ENCODE assay signal across 9 cellular contexts in the genomic region with DNA sequence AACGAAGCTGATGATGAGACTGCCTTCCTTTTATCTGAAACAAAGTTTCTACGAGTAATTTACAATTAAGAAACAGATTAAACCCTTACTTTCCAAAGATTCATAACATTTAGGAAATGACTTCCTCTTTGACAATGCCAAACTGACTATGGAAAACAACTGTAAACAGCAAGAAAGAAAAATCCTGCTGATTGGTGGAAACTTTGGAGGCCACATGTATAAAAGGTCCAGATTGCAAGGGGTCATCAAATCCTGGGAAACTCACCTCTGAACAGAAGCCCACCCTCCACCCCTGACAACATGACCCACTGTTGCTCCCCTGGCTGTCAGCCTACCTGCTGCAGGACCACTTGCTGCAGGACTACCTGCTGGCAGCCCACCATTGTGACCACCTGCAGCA. TPM values are rescaled to one million over a fixed set of nuclear protein-coding genes. Genes with fewer than 3 reads are reported as not detected.
"Had no signal": no experiment of that assay in that cellular context is flagged by ENCODE, and none has a peak within 500 bp of the region (broad histone marks: within the 10 kb centered on the region; RNA-seq: fewer than 3 reads in every experiment).

A gene with protein sequence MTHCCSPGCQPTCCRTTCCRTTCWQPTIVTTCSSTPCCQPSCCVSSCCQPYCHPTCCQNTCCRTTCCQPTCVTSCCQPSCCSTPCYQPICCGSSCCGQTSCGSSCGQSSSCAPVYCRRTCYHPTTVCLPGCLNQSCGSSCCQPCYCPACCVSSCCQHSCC (plus strand): TSS at position 301 of the 400 bp plus-strand sequence. CDS start 0 bp downstream, at position 301.

- H3K4me3 ChIP-seq: GM23338, HAP-1 had no signal

- H3K9me3 Mint-ChIP-seq: GM23338, HFFc6 had no signal

- DNase-seq: H7, HFFc6, KBM-7 had no signal

- H2AFZ ChIP-seq: GM23338 had no signal

- H3K4me2 ChIP-seq: GM23338 had no signal

- H3K4me3 Mint-ChIP-seq: GM23338, HFFc6, IgD-negative memory B cell had no signal

- H3K36me3 Mint-ChIP-seq: IgD-negative memory B cell had no signal

- H3K27ac Mint-ChIP-seq: GM23338, HFFc6, IgD-negative memory B cell had no signal

- H3K36me3 ChIP-seq: HAP-1 had no signal

- ATAC-seq: GM23338, HCT116 had no signal

- H3K4me1 Mint-ChIP-seq: GM23338, IgD-negative memory B cell had no signal

- H3K4me1 ChIP-seq: HAP-1 had no signal

- H3K9me3 ChIP-seq: HAP-1 had no signal

RNA-seq across cellular contexts. Expression of the gene that starts here (rescaled TPM):
- total RNA-seq: GM23338, H1, H7, HFFc6, HT-29 had no signal
- polyA plus RNA-seq: GM23338, H1, IgD-negative memory B cell had no signal
